In genomic region chr17:6464446-6465041, GRCh38 we compare ENCODE assay signal across 36 cellular contexts. TPM values are rescaled to one million over a fixed set of nuclear protein-coding genes. Genes with fewer than 3 reads are reported as not detected.
"Had no signal": no experiment of that assay in that cellular context is flagged by ENCODE, and none has a peak within 500 bp of the region (broad histone marks: within the 10 kb centered on the region; RNA-seq: fewer than 3 reads in every experiment).

No MANE protein-coding gene starts in this region.

- ATAC-seq: esophagus mucosa; gastrocnemius medialis; left cardiac atrium; left lung; mucosa of descending colon; natural killer cell treated with Interleukin-12 subunit alpha and Interleukin-12 subunit beta and Interleukin-15 and Interleukin-18, amount 100 ng/mL, for 72 hours; sciatic nerve had no signal

- H3K9me3 Mint-ChIP-seq: naive B cell; natural killer cell treated with Interleukin-12 subunit alpha and Interleukin-12 subunit beta and Interleukin-15 and Interleukin-18, amount 100 ng/mL, for 72 hours had no signal

- H3K27ac Mint-ChIP-seq: mesothelial cell of epicardium; natural killer cell treated with Interleukin-12 subunit alpha and Interleukin-12 subunit beta and Interleukin-15 and Interleukin-18, amount 100 ng/mL, for 72 hours had no signal

- H3K36me3 ChIP-seq: gastrocnemius medialis, left lung, prostate gland, right atrium auricular region, thyroid gland had no signal

- DNase-seq: effector CD4-positive, alpha-beta T cell; foreskin fibroblast; gastrocnemius medialis; head of caudate nucleus; left cardiac atrium; mesenchymal stem cell; naive B cell; stimulated activated CD4-positive, alpha-beta T cell treated with anti-CD3 and anti-CD28 coated beads, Interleukin-12 subunit alpha, Interleukin-12 subunit beta, amount 100 ng/mL, for 4 hours; stimulated activated CD4-positive, alpha-beta T cell treated with anti-CD3 and anti-CD28 coated beads, Interleukin-1b, Interleukin-23, amount 100 ng/mL, for 48 hours; stimulated activated CD4-positive, alpha-beta T cell treated with anti-CD3 and anti-CD28 coated beads, Interleukin-4, amount 100 ng/mL, for 1 hour; stimulated activated CD8-positive, alpha-beta memory T cell treated with anti-CD3 and anti-CD28 coated beads, Interleukin-4, amount 100 ng/mL, for 48 hours; stimulated activated naive CD4-positive, alpha-beta T cell treated with Interleukin-2 at 50 U/mL for 16 hours; stomach; thyroid gland; trophoblast cell had no signal

- H3K4me3 ChIP-seq: dorsolateral prefrontal cortex, gastrocnemius medialis, left lung, mucosa of descending colon, prostate gland, right atrium auricular region, smooth muscle cell, stomach, thyroid gland, vagina had no signal

- H3K36me3 Mint-ChIP-seq: naive B cell; natural killer cell treated with Interleukin-12 subunit alpha and Interleukin-12 subunit beta and Interleukin-15 and Interleukin-18, amount 100 ng/mL, for 72 hours had no signal

- H3K4me2 ChIP-seq: smooth muscle cell had no signal

- H3K27ac ChIP-seq: dorsolateral prefrontal cortex, epithelial cell of prostate, gastrocnemius medialis, left lung, prostate gland, right atrium auricular region, stomach, thyroid gland, vagina had no signal

- H3K27me3 ChIP-seq: dorsolateral prefrontal cortex, gastrocnemius medialis, left lung, right atrium auricular region, stomach, thyroid gland, vagina had no signal

- H3K4me1 ChIP-seq: gastrocnemius medialis, left lung, prostate gland, right atrium auricular region, stomach, thyroid gland, vagina had no signal

- H3K9me3 ChIP-seq: gastrocnemius medialis, left lung, mucosa of descending colon, prostate gland, stomach, thyroid gland, vagina had no signal

- H3K4me3 Mint-ChIP-seq: mesothelial cell of epicardium; naive B cell; natural killer cell treated with Interleukin-12 subunit alpha and Interleukin-12 subunit beta and Interleukin-15 and Interleukin-18, amount 100 ng/mL, for 72 hours; neural crest cell had no signal

- H3K4me1 Mint-ChIP-seq: mesothelial cell of epicardium, naive B cell had no signal

RNA-seq across cellular contexts. Expression of gene PIMREG, which starts 20.3 kb away (rescaled TPM):
- total RNA-seq: sciatic nerve, thyroid gland had no signal

RNA-seq across cellular contexts. Expression of gene AIPL1, which starts 29.6 kb away (rescaled TPM):
- total RNA-seq: esophagus mucosa; gastrocnemius medialis; glomerular endothelial cell; kidney epithelial cell; left cardiac atrium; left lung; lower leg skin; lung microvascular endothelial cell; mesothelial cell of epicardium; mucosa of descending colon; natural killer cell treated with Interleukin-12 subunit alpha and Interleukin-12 subunit beta and Interleukin-15 and Interleukin-18, amount 100 ng/mL, for 72 hours; neural crest cell; osteocyte; prostate gland; right atrium auricular region; sciatic nerve; smooth muscle cell; stomach; subcutaneous adipose tissue; temporal lobe; thyroid gland; ureter; vagina had no signal
- polyA plus RNA-seq: smooth muscle cell, stomach had no signal
